ENCODE assay signal across 1 cellular context in genomic region chr2:211216221-211216620, GRCh38.
TF ChIP-seq lines count a peak whose summit lies in the region.

No MANE protein-coding gene starts in this region.

TF ChIP-seq in WTC11, 78 proteins besides CTCF, POLR2A, EP300 and RAD21 (continued from another document):
- TF ChIP-seq MAX (CRISPR knock-in tag; IDR thresholded peaks at IDR 0.05) (no peak), ATF2 (CRISPR knock-in tag; IDR thresholded peaks at IDR 0.05; ENCODE audit: borderline replicate concordance, low read depth) (no peak), TEAD4 (CRISPR knock-in tag; IDR thresholded peaks at IDR 0.05) (no peak)
